13 cellular contexts compared by ENCODE assay signal in the genomic region with DNA sequence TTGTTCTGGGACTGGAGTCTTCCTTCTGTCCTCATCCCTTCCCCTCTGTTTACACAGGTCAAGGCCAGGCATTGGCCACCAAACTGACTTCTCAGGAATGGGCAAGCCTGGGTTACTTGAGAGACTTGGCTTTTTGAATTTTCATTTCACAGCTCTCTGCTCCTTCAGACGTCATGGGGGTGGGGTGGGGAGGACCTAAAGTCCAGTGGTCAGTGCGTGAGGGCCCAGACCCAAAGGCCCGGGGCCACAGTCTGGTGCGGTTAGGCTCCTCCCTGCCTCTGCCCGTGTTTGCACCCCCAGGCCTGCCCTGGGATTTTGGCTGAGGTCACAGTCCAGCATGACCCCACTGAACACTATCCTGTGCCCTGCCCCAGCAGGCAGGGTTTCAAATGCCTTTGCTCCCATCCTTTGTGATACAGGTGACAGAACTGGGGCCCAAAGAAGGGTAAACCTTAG. TPM values are rescaled to one million over a fixed set of nuclear protein-coding genes. Genes with fewer than 3 reads are reported as not detected.
A peak's percentile ranks its signal among the peaks of the same experiment; 100 is the strongest.
DNase-seq lines count a peak whose midpoint lies in the region; ATAC-seq, FAIRE-seq and TF ChIP-seq lines count a peak whose summit lies in the region.
"Had no signal": no experiment of that assay in that cellular context is flagged by ENCODE, and none has a peak within 500 bp of the region (broad histone marks: within the 10 kb centered on the region; RNA-seq: fewer than 3 reads in every experiment).

No MANE protein-coding gene starts in this region.

- peak; percentile 19 for DNase-seq in left cardiac atrium
- DNase-seq in Right ventricle myocardium inferior (ENCODE audit: missing footprints), result no peak
- peak in 5 of 6 donors; percentile 12 to 70 (median 31) for DNase-seq in pancreas
- DNase-seq in stimulated activated CD4-positive, alpha-beta T cell treated with anti-CD3 and anti-CD28 coated beads, Interleukin-2, amount 100 ng/mL, for 48 hours, result no peak
- DNase-seq in lower lobe of right lung, result no peak
- no peak for DNase-seq in DMS 273 treated with DMSO at 0.1 percent for 48 hours (lab: John Stamatoyannopoulos, UW)
- DNase-seq in NCI-H1436 treated with DMSO at 0.1 percent for 48 hours (lab: John Stamatoyannopoulos, UW), result no peak
- DNase-seq: activated CD4-positive, alpha-beta T cell treated with anti-CD3 and anti-CD28 coated beads, Interleukin-2, amount 50 U/mL, for 1 hour; MM.1S; naive thymus-derived CD4-positive, alpha-beta T cell had no signal

- TF ChIP-seq CTCF in pancreas (IDR thresholded peaks at IDR 0.05) (no peak), lower lobe of right lung (IDR thresholded peaks at IDR 0.05) (no peak)

- H3K36me3 ChIP-seq in esophagus (ENCODE audit: control insufficient read depth in 2 of 2, insufficient read depth in 2 of 2, low read length in 1 of 2) (no peaks in the 10 kb centered on the region), pancreas (no peaks in the 10 kb centered on the region), lower lobe of right lung (no peaks in the 10 kb centered on the region)

- H3K27ac ChIP-seq in esophagus (ENCODE audit: low read depth in 2 of 2, low read length in 1 of 2), result peak overlapping the region; percentile 35 to 75
- H3K27ac ChIP-seq in pancreas, result peak overlapping the region; percentile 60 to 92 (median 81)
- H3K27ac ChIP-seq in lower lobe of right lung, result no peak overlapping the region
- H3K27ac ChIP-seq: HL-60 had no signal

- intact Hi-C loops in left cardiac atrium (cut with DNase I) (loop anchor here in 1 of 2 donors (5.0 kb wide), 1 partner anchor 43 kb away; no protein-coding TSS in a partner anchor), Right ventricle myocardium inferior (cut with DNase I) (no loop called here), pancreas (cut with DNase I) (no loop called here), lower lobe of right lung (cut with DNase I) (no loop called here)

- H3K4me3 ChIP-seq in esophagus (ENCODE audit: low read depth in 1 of 2, low read length in 2 of 2) (no peak overlapping the region), pancreas (no peak overlapping the region), lower lobe of right lung (no peak overlapping the region)
- H3K4me3 ChIP-seq: coronary artery had no signal

- H3K4me1 ChIP-seq in esophagus (ENCODE audit: control insufficient read depth in 2 of 2, insufficient read depth in 2 of 2, low read length in 1 of 2) (peaks cover 9 to 23% of the 10 kb centered on the region in 2 donors), pancreas (peaks cover 35 to 50% (median 39%) of the 10 kb centered on the region in 3 donors), lower lobe of right lung (peaks cover 37% of the 10 kb centered on the region)

- no peaks in the 10 kb centered on the region for H3K9me3 ChIP-seq in esophagus (ENCODE audit: control insufficient read depth in 2 of 2, insufficient read depth in 1 of 2, low read depth in 1 of 2, low read length in 1 of 2)
- H3K9me3 ChIP-seq in pancreas, result no peaks in the 10 kb centered on the region
- no peaks in the 10 kb centered on the region for H3K9me3 ChIP-seq in lower lobe of right lung

- FAIRE-seq in pancreas (lab: Jason Lieb, UNC), result no peak

- no peaks in the 10 kb centered on the region for H3K27me3 ChIP-seq in esophagus (ENCODE audit: control insufficient read depth in 1 of 2, insufficient read depth in 2 of 2, low read length in 2 of 2)
- H3K27me3 ChIP-seq in pancreas, result no peaks in the 10 kb centered on the region
- no peaks in the 10 kb centered on the region for H3K27me3 ChIP-seq in lower lobe of right lung (ENCODE audit: low read depth)

- ATAC-seq in left cardiac atrium (no peak), Right ventricle myocardium inferior (no peak), pancreas (no peak), lower lobe of right lung (no peak)
- ATAC-seq: naive thymus-derived CD4-positive, alpha-beta T cell had no signal

- WGBS in esophagus, 2 donors, result 65 to 84% methylated on average over 5 of the region's 5 CpGs
- 47 to 50% methylated on average over 5 of the region's 5 CpGs for WGBS in pancreas, 2 donors

RNA-seq across cellular contexts. Expression of a gene that starts 4.1 kb away (rescaled TPM):
- total RNA-seq in left cardiac atrium (10 to 100 TPM; 33.4 to 44.1 TPM), Right ventricle myocardium inferior (74.1 TPM), pancreas (10 to 100 TPM; 39.5 to 70.5 (median 45.4) TPM), lower lobe of right lung (27.3 TPM)
- polyA plus RNA-seq in esophagus (10 to 100 TPM; 21.9 to 27.8 TPM), pancreas (10 to 100 TPM; 33.0 to 36.4 TPM)

Comparison
In these comparisons a context has a peak if more than half of its experiments do, and no peak if none do; other contexts are left out.
1. DNase-seq: peak in left cardiac atrium (single experiment) and pancreas (5 of 6); none in Right ventricle myocardium inferior (single experiment), stimulated activated CD4-positive, alpha-beta T cell treated with anti-CD3 and anti-CD28 coated beads, Interleukin-2, amount 100 ng/mL, for 48 hours (0 of 2), lower lobe of right lung (single experiment), DMS 273 treated with DMSO at 0.1 percent for 48 hours (single experiment) and NCI-H1436 treated with DMSO at 0.1 percent for 48 hours (single experiment).